ENCODE assay signal across 33 cellular contexts in the genomic region with DNA sequence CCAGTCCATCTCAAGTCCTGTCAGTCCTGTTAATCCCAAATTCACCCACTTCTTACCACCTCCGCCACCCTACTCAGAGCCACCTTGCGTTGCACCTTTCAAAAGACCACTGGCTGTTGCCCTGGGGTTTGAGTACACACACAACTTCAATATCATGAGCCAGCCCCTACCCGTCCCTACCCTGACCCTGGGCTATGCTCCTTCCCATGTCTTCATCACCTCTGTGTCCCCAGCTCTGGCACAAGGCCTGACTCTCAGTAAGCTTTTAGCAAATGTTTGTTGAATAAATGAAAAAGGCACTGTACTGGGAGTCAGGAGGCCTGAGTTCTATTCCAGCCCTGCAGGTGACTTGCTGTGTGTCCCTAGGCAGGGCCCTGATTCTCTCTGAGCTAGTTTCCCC. TPM values are rescaled to one million over a fixed set of nuclear protein-coding genes. Genes with fewer than 3 reads are reported as not detected.
"Had no signal": no experiment of that assay in that cellular context is flagged by ENCODE, and none has a peak within 500 bp of the region (broad histone marks: within the 10 kb centered on the region; RNA-seq: fewer than 3 reads in every experiment).

No MANE protein-coding gene starts in this region.

- ATAC-seq: esophagus mucosa; gastrocnemius medialis; left cardiac atrium; left lung; naive thymus-derived CD4-positive, alpha-beta T cell; stimulated activated effector memory CD8-positive, alpha-beta T cell treated with anti-CD3 and anti-CD28 coated beads, Interleukin-12 subunit alpha, Interleukin-12 subunit beta, amount 100 ng/mL, for 72 hours had no signal

- H3K36me3 Mint-ChIP-seq: mesothelial cell of epicardium; naive thymus-derived CD4-positive, alpha-beta T cell; stimulated activated effector memory CD8-positive, alpha-beta T cell treated with anti-CD3 and anti-CD28 coated beads, Interleukin-12 subunit alpha, Interleukin-12 subunit beta, amount 100 ng/mL, for 72 hours had no signal

- H3K4me3 ChIP-seq: dorsolateral prefrontal cortex, gastrocnemius medialis, left lung, sigmoid colon, testis, tibial artery, upper lobe of left lung had no signal

- DNase-seq: effector CD8-positive, alpha-beta T cell; foreskin fibroblast; gastrocnemius medialis; left cardiac atrium; left lung; mesenchymal stem cell; sigmoid colon; stimulated activated CD4-positive, alpha-beta T cell treated with anti-CD3 and anti-CD28 coated beads, Interleukin-2, amount 100 ng/mL, for 24 hours; stimulated activated CD4-positive, alpha-beta T cell treated with anti-CD3 and anti-CD28 coated beads, Interleukin-4, amount 100 ng/mL, for 24 hours; stimulated activated naive CD4-positive, alpha-beta T cell treated with Interleukin-2 at 50 U/mL for 16 hours; substantia nigra; testis; tibial artery had no signal

- H3K27ac ChIP-seq: epithelial cell of prostate, gastrocnemius medialis, left lung, neutrophil, parathyroid adenoma, sigmoid colon, testis, tibial artery, upper lobe of left lung had no signal

- H3K79me2 ChIP-seq: parathyroid adenoma had no signal

- H3K4me1 Mint-ChIP-seq: mesothelial cell of epicardium had no signal

- H3K4me3 Mint-ChIP-seq: endodermal cell; mesothelial cell of epicardium; stimulated activated effector memory CD8-positive, alpha-beta T cell treated with anti-CD3 and anti-CD28 coated beads, Interleukin-12 subunit alpha, Interleukin-12 subunit beta, amount 100 ng/mL, for 72 hours had no signal

- H3K9ac ChIP-seq: parathyroid adenoma had no signal

- H3K36me3 ChIP-seq: gastrocnemius medialis, left lung, neutrophil, sigmoid colon, tibial artery, upper lobe of left lung had no signal

- H3K27ac Mint-ChIP-seq: endodermal cell; mesothelial cell of epicardium; naive thymus-derived CD4-positive, alpha-beta T cell; progenitor cell of endocrine pancreas; stimulated activated effector memory CD8-positive, alpha-beta T cell treated with anti-CD3 and anti-CD28 coated beads, Interleukin-12 subunit alpha, Interleukin-12 subunit beta, amount 100 ng/mL, for 72 hours had no signal

- H3K4me1 ChIP-seq: gastrocnemius medialis, left lung, parathyroid adenoma, sigmoid colon, testis, tibial artery, upper lobe of left lung had no signal

- H3K27me3 ChIP-seq: gastrocnemius medialis, left lung, sigmoid colon, testis, upper lobe of left lung had no signal

- H3K9me3 ChIP-seq: gastrocnemius medialis, left lung, neutrophil, sigmoid colon, testis, tibial artery, upper lobe of left lung had no signal

- FAIRE-seq: colon, urothelium cell line had no signal

- H3K9me3 Mint-ChIP-seq: endodermal cell; mesothelial cell of epicardium; naive thymus-derived CD4-positive, alpha-beta T cell; stimulated activated effector memory CD8-positive, alpha-beta T cell treated with anti-CD3 and anti-CD28 coated beads, Interleukin-12 subunit alpha, Interleukin-12 subunit beta, amount 100 ng/mL, for 72 hours had no signal

- H2AFZ ChIP-seq: parathyroid adenoma had no signal

RNA-seq across cellular contexts. Expression of gene OTOG, which starts 26.5 kb away (rescaled TPM):
- total RNA-seq: esophagus mucosa; gastrocnemius medialis; glomerular endothelial cell; kidney epithelial cell; left cardiac atrium; left lung; lower leg skin; lung microvascular endothelial cell; naive thymus-derived CD4-positive, alpha-beta T cell; omental fat pad; upper lobe of left lung had no signal
- polyA plus RNA-seq: naive thymus-derived CD4-positive, alpha-beta T cell; neural cell had no signal

RNA-seq across cellular contexts. Expression of gene USH1C, which starts 29.3 kb away (rescaled TPM):
- total RNA-seq: glomerular endothelial cell; lung microvascular endothelial cell; naive thymus-derived CD4-positive, alpha-beta T cell; skeletal muscle tissue had no signal
- polyA plus RNA-seq: naive thymus-derived CD4-positive, alpha-beta T cell had no signal
